ENCODE assay signal across 11 cellular contexts in the genomic region with DNA sequence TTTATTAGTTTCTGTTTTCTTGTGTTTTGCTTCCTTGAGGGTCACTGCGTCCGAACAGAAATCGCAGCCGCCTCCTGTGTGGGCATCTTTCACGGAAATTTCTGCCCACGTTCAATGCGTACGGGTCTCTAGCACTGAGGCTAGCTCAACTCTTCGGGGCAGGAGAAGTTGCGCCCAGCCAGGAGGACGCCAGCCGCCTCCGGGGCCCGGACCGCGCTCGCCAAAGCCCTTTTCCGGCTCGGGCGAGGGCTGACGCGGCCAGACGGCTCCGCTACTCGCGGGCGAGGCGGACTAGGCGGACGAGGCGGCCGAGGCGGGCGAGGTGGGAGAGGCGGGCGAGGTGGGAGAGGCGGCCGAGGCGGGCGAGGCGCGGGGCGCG. TPM values are rescaled to one million over a fixed set of nuclear protein-coding genes. Genes with fewer than 3 reads are reported as not detected.
A peak's percentile ranks its signal among the peaks of the same experiment; 100 is the strongest.
DNase-seq lines count a peak whose midpoint lies in the region; ATAC-seq and TF ChIP-seq lines count a peak whose summit lies in the region.
"Had no signal": no experiment of that assay in that cellular context is flagged by ENCODE, and none has a peak within 500 bp of the region (broad histone marks: within the 10 kb centered on the region; RNA-seq: fewer than 3 reads in every experiment).

No MANE protein-coding gene starts in this region.

- no peaks in the 10 kb centered on the region for H3K9me3 Mint-ChIP-seq in activated naive CD4-positive, alpha-beta T cell treated with anti-CD3 and anti-CD28 coated beads for 36 hours
- no peaks in the 10 kb centered on the region for H3K9me3 Mint-ChIP-seq in CD4-positive, alpha-beta T cell
- H3K9me3 Mint-ChIP-seq in activated CD8-positive, alpha-beta T cell treated with anti-CD3 and anti-CD28 coated beads for 36 hours: no peaks in the 10 kb centered on the region

- H3K36me3 Mint-ChIP-seq in activated naive CD4-positive, alpha-beta T cell treated with anti-CD3 and anti-CD28 coated beads for 36 hours (ENCODE audit: low read depth): no peaks in the 10 kb centered on the region
- no peaks in the 10 kb centered on the region for H3K36me3 Mint-ChIP-seq in CD4-positive, alpha-beta T cell (ENCODE audit: low read depth)
- H3K36me3 Mint-ChIP-seq in activated CD8-positive, alpha-beta T cell treated with anti-CD3 and anti-CD28 coated beads for 36 hours (ENCODE audit: low read depth): no peaks in the 10 kb centered on the region

- H3K4me1 Mint-ChIP-seq in activated naive CD4-positive, alpha-beta T cell treated with anti-CD3 and anti-CD28 coated beads for 36 hours (ENCODE audit: low read depth): peaks cover 18% of the 10 kb centered on the region
- peaks cover 23% of the 10 kb centered on the region for H3K4me1 Mint-ChIP-seq in CD4-positive, alpha-beta T cell (ENCODE audit: low read depth)
- H3K4me1 Mint-ChIP-seq in activated CD8-positive, alpha-beta T cell treated with anti-CD3 and anti-CD28 coated beads for 36 hours (ENCODE audit: low read depth): peaks cover 12% of the 10 kb centered on the region

- peaks cover 84% of the 10 kb centered on the region for H3K27me3 Mint-ChIP-seq in activated naive CD4-positive, alpha-beta T cell treated with anti-CD3 and anti-CD28 coated beads for 36 hours (ENCODE audit: low read depth)
- H3K27me3 Mint-ChIP-seq in CD4-positive, alpha-beta T cell: peaks cover 92% of the 10 kb centered on the region
- H3K27me3 Mint-ChIP-seq in activated CD8-positive, alpha-beta T cell treated with anti-CD3 and anti-CD28 coated beads for 36 hours: peaks cover 78% of the 10 kb centered on the region

- WGBS in lower leg skin, 2 donors: 1% methylated on average over 23 to 44 of the region's 44 CpGs

- H3K27ac ChIP-seq in left ventricle myocardium inferior (replicated peaks) (no peak overlapping the region), upper lobe of right lung (no peak overlapping the region)
- no peak overlapping the region for H3K27ac ChIP-seq in CD4-positive, alpha-beta T cell (ENCODE audit: low read depth, low read length)
- H3K27ac ChIP-seq: BLaER1 treated with 17β-estradiol and CSF1 and Interleukin-3, amounts not matched to agents 10 nM and 100 nM; gastroesophageal sphincter; parathyroid adenoma had no signal

- H3K27me3 ChIP-seq in left ventricle myocardium inferior (ENCODE audit: low read depth): peaks cover 100% of the 10 kb centered on the region
- peaks cover 92% of the 10 kb centered on the region for H3K27me3 ChIP-seq in upper lobe of right lung
- H3K27me3 ChIP-seq in CD4-positive, alpha-beta T cell (ENCODE audit: control insufficient read depth, insufficient read depth, low read length): peaks cover 86% of the 10 kb centered on the region

- no peak overlapping the region for H3K4me3 Mint-ChIP-seq in activated naive CD4-positive, alpha-beta T cell treated with anti-CD3 and anti-CD28 coated beads for 36 hours
- no peak overlapping the region for H3K4me3 Mint-ChIP-seq in CD4-positive, alpha-beta T cell
- no peak overlapping the region for H3K4me3 Mint-ChIP-seq in activated CD8-positive, alpha-beta T cell treated with anti-CD3 and anti-CD28 coated beads for 36 hours

- no peaks in the 10 kb centered on the region for H3K9me3 ChIP-seq in left ventricle myocardium inferior (replicated peaks)
- no peaks in the 10 kb centered on the region for H3K9me3 ChIP-seq in upper lobe of right lung
- H3K9me3 ChIP-seq in CD4-positive, alpha-beta T cell (ENCODE audit: control insufficient read depth, low read length): no peaks in the 10 kb centered on the region
- H3K9me3 ChIP-seq: gastroesophageal sphincter had no signal

- no peak for TF ChIP-seq POLR2A in lower leg skin (IDR thresholded peaks at IDR 0.05)

- intact Hi-C loops in left ventricle myocardium inferior (cut with micrococcal nuclease): loop anchor here (10.0 kb wide), 1 partner anchor 1135 kb away; no protein-coding TSS in a partner anchor
- intact Hi-C loops in Right ventricle myocardium inferior (cut with DNase I): loop anchor here (5.0 kb wide), 1 partner anchor 1203 kb away; no protein-coding TSS in a partner anchor
- intact Hi-C loops in lower leg skin (cut with DNase I; ENCODE audit: low total_unique reads): loop anchor here (10.0 kb wide), 3 partner anchors 525 to 1205 kb away; no protein-coding TSS in a partner anchor
- intact Hi-C loops in upper lobe of right lung (cut with DNase I): no loop called here
- intact Hi-C loops in activated naive CD4-positive, alpha-beta T cell treated with anti-CD3 and anti-CD28 coated beads for 36 hours (cut with micrococcal nuclease): loop anchor here (5.0 to 10.0 kb wide), 3 partner anchors 725 to 1843 kb away; no protein-coding TSS in a partner anchor
- intact Hi-C loops in CD4-positive, alpha-beta T cell (cut with DNase I, micrococcal nuclease): loop anchor here in 1 of 2 experiments (5.0 kb wide), 1 partner anchor 1198 kb away; no protein-coding TSS in a partner anchor
- intact Hi-C loops in activated CD8-positive, alpha-beta T cell treated with anti-CD3 and anti-CD28 coated beads for 36 hours (cut with micrococcal nuclease): loop anchor here (5.0 to 10.0 kb wide), 3 partner anchors 95 to 1205 kb away; no protein-coding TSS in a partner anchor

- DNase-seq in left ventricle myocardium inferior (no peak), Right ventricle myocardium inferior (ENCODE audit: missing footprints) (no peak), dermis blood vessel endothelial cell (peak; percentile 15), lower leg skin (ENCODE audit: low spot score in 2 of 2) (peak in 1 of 2 donors; percentile 83), upper lobe of right lung (no peak)
- no peak for DNase-seq in activated naive CD4-positive, alpha-beta T cell treated with anti-CD3 and anti-CD28 coated beads for 36 hours
- no peak for DNase-seq in CD4-positive, alpha-beta T cell
- DNase-seq in activated CD8-positive, alpha-beta T cell treated with anti-CD3 and anti-CD28 coated beads for 36 hours: no peak

- no peak overlapping the region for H3K27ac Mint-ChIP-seq in activated naive CD4-positive, alpha-beta T cell treated with anti-CD3 and anti-CD28 coated beads for 36 hours
- no peak overlapping the region for H3K27ac Mint-ChIP-seq in CD4-positive, alpha-beta T cell
- H3K27ac Mint-ChIP-seq in activated CD8-positive, alpha-beta T cell treated with anti-CD3 and anti-CD28 coated beads for 36 hours: no peak overlapping the region

- CTCF ChIA-PET in activated naive CD4-positive, alpha-beta T cell treated with anti-CD3 and anti-CD28 coated beads for 36 hours (lab: Charles Lee): no interaction called here
- CTCF ChIA-PET in CD4-positive, alpha-beta T cell (lab: Charles Lee): no interaction called here
- CTCF ChIA-PET in activated CD8-positive, alpha-beta T cell treated with anti-CD3 and anti-CD28 coated beads for 36 hours (lab: Charles Lee): interaction anchor here (1.3 kb wide), 1 partner anchor 1140 kb away, joined by 4 read pairs; no protein-coding TSS in a partner anchor

- H3K4me3 ChIP-seq in left ventricle myocardium inferior (peak overlapping the region; percentile 45), lower leg skin (ENCODE audit: low read depth, poor library complexity, severe bottlenecking) (peak overlapping the region; percentile 36), upper lobe of right lung (peak overlapping the region; percentile 9)
- H3K4me3 ChIP-seq: BLaER1 treated with 17β-estradiol and CSF1 and Interleukin-3, amounts not matched to agents 10 nM and 100 nM had no signal

- POLR2A ChIA-PET in CD4-positive, alpha-beta T cell (lab: Charles Lee): no interaction called here
- POLR2A ChIA-PET in activated CD8-positive, alpha-beta T cell treated with anti-CD3 and anti-CD28 coated beads for 36 hours (lab: Charles Lee): no interaction called here

- H3K4me1 ChIP-seq in left ventricle myocardium inferior (peaks cover 19% of the 10 kb centered on the region), upper lobe of right lung (peaks cover 8% of the 10 kb centered on the region)
- H3K4me1 ChIP-seq: BLaER1 treated with 17β-estradiol and CSF1 and Interleukin-3, amounts not matched to agents 10 nM and 100 nM; parathyroid adenoma had no signal

- H3K36me3 ChIP-seq in left ventricle myocardium inferior (no peaks in the 10 kb centered on the region), upper lobe of right lung (no peaks in the 10 kb centered on the region)
- H3K36me3 ChIP-seq: BLaER1 treated with 17β-estradiol and CSF1 and Interleukin-3, amounts not matched to agents 10 nM and 100 nM; gastroesophageal sphincter had no signal

- ATAC-seq in Right ventricle myocardium inferior (no peak), upper lobe of right lung (peak; percentile 51)
- no peak for ATAC-seq in CD4-positive, alpha-beta T cell (ENCODE audit: poor library complexity)
- ATAC-seq in activated CD8-positive, alpha-beta T cell treated with anti-CD3 and anti-CD28 coated beads for 36 hours: no peak
- ATAC-seq: gastroesophageal sphincter had no signal

- TF ChIP-seq CTCF in left ventricle myocardium inferior (IDR thresholded peaks at IDR 0.05; ENCODE audit: borderline replicate concordance) (no peak), lower leg skin (IDR thresholded peaks at IDR 0.05) (no peak), upper lobe of right lung (IDR thresholded peaks at IDR 0.05) (no peak)
- TF ChIP-seq CTCF in CD4-positive, alpha-beta T cell (IDR thresholded peaks at IDR 0.05): no peak
- TF ChIP-seq CTCF in activated CD8-positive, alpha-beta T cell treated with anti-CD3 and anti-CD28 coated beads for 36 hours (IDR thresholded peaks at IDR 0.05): no peak

RNA-seq across cellular contexts. Expression of gene TFAP2B, which starts 0.8 kb away (rescaled TPM):
- total RNA-seq in left ventricle myocardium inferior (not detected), Right ventricle myocardium inferior (0.03 TPM), dermis blood vessel endothelial cell (under 0.01 TPM in 2 replicates), lower leg skin (1 to 10 TPM; 1.9 to 6.8 (median 4.0) TPM), upper lobe of right lung (not detected)
- total RNA-seq in activated naive CD4-positive, alpha-beta T cell treated with anti-CD3 and anti-CD28 coated beads for 36 hours: not detected
- total RNA-seq in CD4-positive, alpha-beta T cell: not detected
- total RNA-seq in activated CD8-positive, alpha-beta T cell treated with anti-CD3 and anti-CD28 coated beads for 36 hours: not detected
